In genomic region chr2:64401501-64401880, GRCh38 we compare ENCODE assay signal across 14 cellular contexts. TPM values are rescaled to one million over a fixed set of nuclear protein-coding genes. Genes with fewer than 3 reads are reported as not detected.
A peak's percentile ranks its signal among the peaks of the same experiment; 100 is the strongest.
DNase-seq lines count a peak whose midpoint lies in the region; ATAC-seq and TF ChIP-seq lines count a peak whose summit lies in the region.
"Had no signal": no experiment of that assay in that cellular context is flagged by ENCODE, and none has a peak within 500 bp of the region (broad histone marks: within the 10 kb centered on the region; RNA-seq: fewer than 3 reads in every experiment).

No MANE protein-coding gene starts in this region.

- no peaks in the 10 kb centered on the region for H4K20me1 ChIP-seq in GM23338 (replicated peaks; ENCODE audit: insufficient read depth)

- H3K4me2 ChIP-seq in GM23338, result peak overlapping the region; percentile 21; the same call in 1 of the 2 replicates

- ATAC-seq in GM23338 (no peak), psoas muscle (no peak), GM21576 (IDR thresholded peaks at IDR 0.05; ENCODE audit: unreplicated experiment) (no peak), HG03565 (IDR thresholded peaks at IDR 0.05; ENCODE audit: unreplicated experiment) (no peak), GM21529 (IDR thresholded peaks at IDR 0.05; ENCODE audit: unreplicated experiment) (no peak)
- ATAC-seq: activated T-helper 17 cell treated with anti-CD3 and anti-CD28 coated beads, Interleukin-2, amount 50 U/mL, for 72 hours; heart left ventricle had no signal

- H3K27me3 ChIP-seq in GM23338 (ENCODE audit: insufficient read depth) (no peaks in the 10 kb centered on the region), endodermal cell (ENCODE audit: control insufficient read depth, insufficient read depth, low read length, poor library complexity, severe bottlenecking) (no peaks in the 10 kb centered on the region), psoas muscle (ENCODE audit: insufficient read depth in 3 of 3, low read length in 2 of 3) (no peaks in the 10 kb centered on the region)
- H3K27me3 ChIP-seq: heart left ventricle, MG63 had no signal

- DNase-seq in GM23338 (ENCODE audit: low spot score), result no peak
- DNase-seq in NCI-H2227 (lab: John Stamatoyannopoulos, UW; ENCODE audit: unreplicated experiment), result peak; percentile 23
- peak; percentile 56 for DNase-seq in endodermal cell
- DNase-seq in psoas muscle, result no peak
- DNase-seq in activated CD4-positive, alpha-beta T cell treated with anti-CD3 and anti-CD28 coated beads, Interleukin-2, amount 50 U/mL, for 4 hours, result no peak
- DNase-seq: activated CD4-positive, alpha-beta T cell treated with anti-CD3 and anti-CD28 coated beads, Interleukin-2, amount 50 U/mL, for 1 hour; C1 segment of cervical spinal cord; heart left ventricle; OCI-M1 had no signal

- H3K79me2 ChIP-seq in GM23338 (replicated peaks; ENCODE audit: insufficient read depth), result no peaks in the 10 kb centered on the region

- H3K4me1 Mint-ChIP-seq in GM23338 (peaks cover 66% of the 10 kb centered on the region), endodermal cell (peaks cover 54% of the 10 kb centered on the region)
- H3K4me1 Mint-ChIP-seq: activated T-helper 17 cell treated with anti-CD3 and anti-CD28 coated beads, Interleukin-2, amount 50 U/mL, for 72 hours had no signal

- H3K4me3 ChIP-seq in GM23338 (no peak overlapping the region), endodermal cell (ENCODE audit: low read length) (no peak overlapping the region), psoas muscle (no peak overlapping the region)
- H3K4me3 ChIP-seq: heart left ventricle, MG63 had no signal

- H3K36me3 ChIP-seq in GM23338 (ENCODE audit: insufficient read depth) (no peaks in the 10 kb centered on the region), endodermal cell (ENCODE audit: control insufficient read depth, insufficient read depth, low read length) (no peaks in the 10 kb centered on the region), psoas muscle (ENCODE audit: insufficient read depth in 1 of 2, low read depth in 1 of 2) (no peaks in the 10 kb centered on the region)
- H3K36me3 ChIP-seq: heart left ventricle, MG63 had no signal

- no peak overlapping the region for H3K27ac ChIP-seq in GM23338 (ENCODE audit: low read depth)
- no peak overlapping the region for H3K27ac ChIP-seq in endodermal cell (ENCODE audit: low read depth, low read length)
- peak overlapping the region; percentile 50 for H3K27ac ChIP-seq in psoas muscle

- H3K9me3 Mint-ChIP-seq in GM23338 (no peaks in the 10 kb centered on the region), endodermal cell (no peaks in the 10 kb centered on the region)
- H3K9me3 Mint-ChIP-seq: activated T-helper 17 cell treated with anti-CD3 and anti-CD28 coated beads, Interleukin-2, amount 50 U/mL, for 72 hours had no signal

- peaks cover 16% of the 10 kb centered on the region for H3K27me3 Mint-ChIP-seq in GM23338 (ENCODE audit: insufficient read depth, low read depth, poor library complexity)
- peaks cover 16% of the 10 kb centered on the region for H3K27me3 Mint-ChIP-seq in endodermal cell (ENCODE audit: insufficient read depth)
- H3K27me3 Mint-ChIP-seq: activated T-helper 17 cell treated with anti-CD3 and anti-CD28 coated beads, Interleukin-2, amount 50 U/mL, for 72 hours had no signal

- peaks cover 42% of the 10 kb centered on the region for H3K4me1 ChIP-seq in GM23338 (ENCODE audit: insufficient read depth)
- peaks cover 31% of the 10 kb centered on the region for H3K4me1 ChIP-seq in endodermal cell (ENCODE audit: control insufficient read depth, insufficient read depth, low read length)
- H3K4me1 ChIP-seq in psoas muscle, result peaks cover 57% of the 10 kb centered on the region

- peak overlapping the region; percentile 54 for H2AFZ ChIP-seq in GM23338

- intact Hi-C loops in psoas muscle (cut with DNase I), result loop anchor here in 1 of 2 donors (5.0 kb wide), 2 partner anchors 39 to 69 kb away; no protein-coding TSS in a partner anchor

- H3K4me3 Mint-ChIP-seq in GM23338 (no peak overlapping the region), endodermal cell (peak overlapping the region; percentile 6)
- H3K4me3 Mint-ChIP-seq: activated T-helper 17 cell treated with anti-CD3 and anti-CD28 coated beads, Interleukin-2, amount 50 U/mL, for 72 hours had no signal

- WGBS in endodermal cell (ENCODE audit: insufficient coverage in 1 of 2, insufficient read length in 1 of 2), 2 experiments, result 68 to 83% methylated on average over 2 to 4 of the region's 4 CpGs
- WGBS in psoas muscle, 3 donors, result 72 to 86% (median 79%) methylated on average over 4 of the region's 4 CpGs

- TF ChIP-seq CTCF in GM23338 (conservative IDR thresholded peaks at IDR 0.05; ENCODE audit: low read depth in 2 of 2) (no peak), endodermal cell (conservative IDR thresholded peaks at IDR 0.05) (no peak), psoas muscle (IDR thresholded peaks at IDR 0.05) (no peak)

- H3K27ac Mint-ChIP-seq in GM23338 (no peak overlapping the region), endodermal cell (peak overlapping the region; percentile 41)
- H3K27ac Mint-ChIP-seq: activated T-helper 17 cell treated with anti-CD3 and anti-CD28 coated beads, Interleukin-2, amount 50 U/mL, for 72 hours had no signal

- peaks cover 15% of the 10 kb centered on the region; the same call in 1 of the 2 replicates for H3F3A ChIP-seq in GM23338 (replicated peaks; ENCODE audit: low read depth)

- no peak overlapping the region for H3K9ac ChIP-seq in endodermal cell (ENCODE audit: extremely low read depth, low read length, poor library complexity, severe bottlenecking)

- 0 out of 2 replicates have a peak, but pooled peaks cover 10% of the 10 kb centered on the region for H3K9me2 ChIP-seq in GM23338 (ENCODE audit: insufficient read depth)

- H3K36me3 Mint-ChIP-seq in GM23338 (ENCODE audit: low read depth) (no peaks in the 10 kb centered on the region), endodermal cell (ENCODE audit: low read depth) (no peaks in the 10 kb centered on the region)

- H3K9me3 ChIP-seq in endodermal cell (ENCODE audit: control insufficient read depth, low read length) (no peaks in the 10 kb centered on the region), psoas muscle (no peaks in the 10 kb centered on the region)
- H3K9me3 ChIP-seq: heart left ventricle, MG63 had no signal

TF ChIP-seq in GM23338, 12 proteins besides CTCF, POLR2A, EP300 and RAD21 (continues in another document):
- TF ChIP-seq STAT1 (IDR thresholded peaks at IDR 0.05; ENCODE audit: unreplicated experiment), result no peak
- TF ChIP-seq ETS1 (IDR thresholded peaks at IDR 0.05), result no peak

RNA-seq across cellular contexts. Expression of gene LGALSL, which starts 52.5 kb away (rescaled TPM):
- total RNA-seq in GM23338 (2014; rRNA removed; shearing (Covaris generic)), result 18.5 and 20.6 TPM in 2 replicates
- 19.0 and 28.4 TPM in 2 replicates for polyA plus RNA-seq in GM23338 (2016; fragmentation: Nextera tagmentation; extraction: Ambion mirVana)
- total RNA-seq in endodermal cell, result 10 to 100 TPM; 22.5 to 41.7 TPM
- 23.1 TPM for polyA plus RNA-seq in endodermal cell (2013, experiment 1 of 2)
- 23.8 TPM for polyA plus RNA-seq in endodermal cell (2013, experiment 2 of 2)
- total RNA-seq in psoas muscle, result 10 to 100 TPM; 11.4 to 30.9 (median 23.2) TPM
- 1 to 10 TPM; 3.6 to 4.6 (median 4.2) TPM for polyA plus RNA-seq in psoas muscle

Comparison
In these comparisons a context has a peak if more than half of its experiments do, and no peak if none do; other contexts are left out.
1. DNase-seq: peak in NCI-H2227 (single experiment) and endodermal cell (single experiment); none in GM23338 (single experiment), psoas muscle (0 of 2) and activated CD4-positive, alpha-beta T cell treated with anti-CD3 and anti-CD28 coated beads, Interleukin-2, amount 50 U/mL, for 4 hours (0 of 2).